ENCODE assay signal across 22 cellular contexts in genomic region chr4:187235456-187236170, GRCh38.
DNase-seq lines count a peak whose midpoint lies in the region; ATAC-seq, FAIRE-seq and TF ChIP-seq lines count a peak whose summit lies in the region.
"Had no signal": no experiment of that assay in that cellular context is flagged by ENCODE, and none has a peak within 500 bp of the region (broad histone marks: within the 10 kb centered on the region; RNA-seq: fewer than 3 reads in every experiment).

No MANE protein-coding gene starts in this region.

- no peak for TF ChIP-seq POLR2A in H1 (IDR thresholded peaks at IDR 0.05; ENCODE audit: control extremely low read depth in 1 of 2, low read depth in 2 of 2, low read length in 2 of 2)

- no peak overlapping the region for H3K4me3 Mint-ChIP-seq in effector memory CD8-positive, alpha-beta T cell
- H3K4me3 Mint-ChIP-seq: activated naive CD4-positive, alpha-beta T cell treated with anti-CD3 and anti-CD28 coated beads for 36 hours; naive thymus-derived CD4-positive, alpha-beta T cell; T-cell had no signal

- no peak overlapping the region for H3K4ac ChIP-seq in H1 (replicated peaks; ENCODE audit: insufficient read length, low read depth, low read length)

- no peak overlapping the region for H3K27ac ChIP-seq in A673 (ENCODE audit: low read depth, low read length, poor library complexity, severe bottlenecking)
- peak overlapping the region; percentile 9 for H3K27ac ChIP-seq in OCI-LY1 (ENCODE audit: low read depth, low read length, poor library complexity, severe bottlenecking)
- H3K27ac ChIP-seq in H1 (ENCODE audit: low read depth, low read length) = no peak overlapping the region
- H3K27ac ChIP-seq: GM23248, left lung, Peyer's patch, sigmoid colon had no signal

- H3K79me1 ChIP-seq in H1 (ENCODE audit: low read depth, low read length) = no peaks in the 10 kb centered on the region

- peak; percentile 68 for DNase-seq in A673 (ENCODE audit: low spot score)
- no peak for DNase-seq in H1 (ENCODE audit: low read depth in 1 of 2, low spot score in 2 of 2)
- DNase-seq in nucleus accumbens (lab: John Stamatoyannopoulos, UW) = peak in 46 of 56 donors; percentile 0 to 78 (median 26)
- no peak for DNase-seq in effector memory CD8-positive, alpha-beta T cell
- DNase-seq in NCI-H1105 treated with DMSO at 0.1 percent for 48 hours (lab: John Stamatoyannopoulos, UW) = no peak
- DNase-seq in HT-29 (ENCODE audit: low spot score) = no peak
- DNase-seq: activated CD4-positive, CD25-positive, alpha-beta regulatory T cell; activated naive CD4-positive, alpha-beta T cell treated with anti-CD3 and anti-CD28 coated beads for 36 hours; central memory CD4-positive, alpha-beta T cell; left lung; naive thymus-derived CD4-positive, alpha-beta T cell; NCI-H1092 treated with DMSO at 0.1 percent for 48 hours; NCI-H226; Peyer's patch; sigmoid colon; stimulated activated naive CD4-positive, alpha-beta T cell; T-cell had no signal

- TF ChIP-seq EP300 in H1 (IDR thresholded peaks at IDR 0.05; ENCODE audit: borderline replicate concordance in 1 of 2, low read depth in 2 of 2, low read length in 2 of 2) = no peak

- H4K91ac ChIP-seq in H1 (replicated peaks; ENCODE audit: insufficient read length, low read length) = no peak overlapping the region

- H3K9me3 Mint-ChIP-seq in effector memory CD8-positive, alpha-beta T cell = peaks cover 2 to 7% of the 10 kb centered on the region in 2 donors

- no peak overlapping the region for H4K5ac ChIP-seq in H1 (ENCODE audit: insufficient read length, low read depth, low read length)

- no peak overlapping the region for H3K14ac ChIP-seq in H1 (ENCODE audit: insufficient read length)

- POLR2A ChIA-PET in A673 (lab: Charles Lee; ENCODE audit: low non-redundant PET) = no interaction called here
- POLR2A ChIA-PET in H1 (lab: Charles Lee; ENCODE audit: partially characterized antibody) = no interaction called here

- H4K20me1 ChIP-seq in OCI-LY1 (ENCODE audit: insufficient read depth, low read length) (no peaks in the 10 kb centered on the region), H1 (replicated peaks in 1 of 2; ENCODE audit: control insufficient read depth in 1 of 2, insufficient read depth in 2 of 2, low read length in 2 of 2) (peaks cover 0 to 1% of the 10 kb centered on the region in 2 experiments)

- WGBS in H1 (ENCODE audit: extremely low coverage in 1 of 2, insufficient coverage in 1 of 2, insufficient read length in 1 of 2, insufficient replicate concordance in 2 of 2, low coverage in 1 of 2, low lambda C conversion rate in 2 of 2, missing lambda C conversion rate in 1 of 2), 2 experiments = 90% methylated on average over 16 of the region's 16 CpGs; no CpG with 5 or more reads in 1 of the 2 experiments

- FAIRE-seq in H1 (lab: Jason Lieb, UNC) = no peak
- FAIRE-seq: endothelial cell of umbilical vein, urothelium cell line had no signal

- CTCF ChIA-PET in A673 (lab: Charles Lee) (no interaction called here), H1 (lab: Charles Lee; ENCODE audit: partially characterized antibody) (interaction anchor here (0.6 to 1.4 kb wide), 2 partner anchors 27 to 36 kb away, joined by 3 read pairs; no protein-coding TSS in a partner anchor)

- H3K9me2 ChIP-seq in OCI-LY1 (ENCODE audit: low read depth, low read length) = no peaks in the 10 kb centered on the region

- intact Hi-C loops in A673 (cut with micrococcal nuclease; ENCODE audit: unreplicated experiment) = no loop called here

- H3K79me2 ChIP-seq in OCI-LY1 (ENCODE audit: insufficient read depth, low read length) (no peaks in the 10 kb centered on the region), H1 (ENCODE audit: control insufficient read depth in 1 of 2, insufficient read depth in 2 of 2, low read length in 2 of 2) (no peaks in the 10 kb centered on the region)

- H3K27ac Mint-ChIP-seq in effector memory CD8-positive, alpha-beta T cell = no peak overlapping the region
- H3K27ac Mint-ChIP-seq: activated naive CD4-positive, alpha-beta T cell treated with anti-CD3 and anti-CD28 coated beads for 36 hours; naive thymus-derived CD4-positive, alpha-beta T cell; T-cell had no signal

- H3K9ac ChIP-seq in OCI-LY1 (ENCODE audit: low read length) = no peak overlapping the region
- no peak overlapping the region for H3K9ac ChIP-seq in H1 (replicated peaks in 1 of 4; ENCODE audit: extremely low read depth in 1 of 4, low read depth in 3 of 4, low read length in 3 of 4)
- H3K9ac ChIP-seq: GM23248 had no signal

- peaks cover 4% of the 10 kb centered on the region for H3K4me1 ChIP-seq in A673 (ENCODE audit: insufficient read depth, low read length, poor library complexity, severe bottlenecking)
- H3K4me1 ChIP-seq in OCI-LY1 (ENCODE audit: insufficient read depth, low read length, severe bottlenecking) = peaks cover 14% of the 10 kb centered on the region
- H3K4me1 ChIP-seq in H1 (replicated peaks in 1 of 4; ENCODE audit: control insufficient read depth in 3 of 4, insufficient read depth in 4 of 4, low read length in 3 of 4) = no peaks in the 10 kb centered on the region
- H3K4me1 ChIP-seq: left lung, Peyer's patch, sigmoid colon had no signal

- H3F3A ChIP-seq in OCI-LY1 (ENCODE audit: insufficient read depth, low read length) = no peaks in the 10 kb centered on the region

- peaks cover 46% of the 10 kb centered on the region for H3K27me3 ChIP-seq in A673 (replicated peaks; ENCODE audit: insufficient read depth, low read depth, low read length, poor library complexity)
- H3K27me3 ChIP-seq in OCI-LY1 (ENCODE audit: insufficient read depth, low read length) = no peaks in the 10 kb centered on the region
- no peaks in the 10 kb centered on the region for H3K27me3 ChIP-seq in H1 (replicated peaks in 1 of 4; ENCODE audit: control insufficient read depth in 3 of 4, extremely low read depth in 1 of 4, insufficient read depth in 3 of 4, low read length in 3 of 4)
- H3K27me3 ChIP-seq: left lung, Peyer's patch, sigmoid colon had no signal

- H3K4me3 ChIP-seq in A673 (ENCODE audit: low read depth, low read length, poor library complexity, severe bottlenecking) (no peak overlapping the region), OCI-LY1 (ENCODE audit: low read depth, low read length, poor library complexity, severe bottlenecking) (no peak overlapping the region), H1 (ENCODE audit: extremely low read depth in 1 of 4, insufficient read depth in 2 of 4, low read depth in 3 of 4, low read length in 4 of 4) (no peak overlapping the region)
- H3K4me3 ChIP-seq: GM23248, left lung, Peyer's patch, sigmoid colon had no signal

- no peaks in the 10 kb centered on the region for H3K27me3 Mint-ChIP-seq in effector memory CD8-positive, alpha-beta T cell
- H3K27me3 Mint-ChIP-seq: naive thymus-derived CD4-positive, alpha-beta T cell; T-cell had no signal

- H2BK120ac ChIP-seq in H1 (replicated peaks; ENCODE audit: low read depth, low read length) = no peak overlapping the region

- H2BK5ac ChIP-seq in H1 (ENCODE audit: low read depth, low read length) = no peak overlapping the region

- no peaks in the 10 kb centered on the region for H3K36me3 Mint-ChIP-seq in effector memory CD8-positive, alpha-beta T cell (ENCODE audit: insufficient read depth)
- H3K36me3 Mint-ChIP-seq: naive thymus-derived CD4-positive, alpha-beta T cell; T-cell had no signal

- H4K8ac ChIP-seq in H1 (ENCODE audit: extremely low read depth, insufficient read depth, low read length) = no peak overlapping the region

- H3K4me1 Mint-ChIP-seq in effector memory CD8-positive, alpha-beta T cell (ENCODE audit: low read depth in 2 of 2) = no peaks in the 10 kb centered on the region
- H3K4me1 Mint-ChIP-seq: naive thymus-derived CD4-positive, alpha-beta T cell; T-cell had no signal

- H3K4me2 ChIP-seq in OCI-LY1 (ENCODE audit: low read length) = peak overlapping the region; percentile 3; the same call in 1 of the 2 replicates
- H3K4me2 ChIP-seq in H1 (ENCODE audit: insufficient read depth in 1 of 2, low read depth in 2 of 2, low read length in 2 of 2) = no peak overlapping the region

- no peak overlapping the region for H2BK15ac ChIP-seq in H1 (ENCODE audit: low read length)

- ATAC-seq in effector memory CD8-positive, alpha-beta T cell (replicated peaks) = no peak
- no peak for ATAC-seq in HG03108 (IDR thresholded peaks at IDR 0.05; ENCODE audit: unreplicated experiment)
- ATAC-seq: left lung; naive thymus-derived CD4-positive, alpha-beta T cell; T-cell had no signal

- no peak overlapping the region for H3K56ac ChIP-seq in H1 (replicated peaks; ENCODE audit: insufficient read length, low read depth, low read length)

- no TSS peak for BruUV-seq in A673 (replicated peaks; lab: Mats Ljungman, UMichigan)

- no peak for TF ChIP-seq CTCF in A673 (conservative IDR thresholded peaks at IDR 0.05; ENCODE audit: low read depth, low read length)
- no peak for TF ChIP-seq CTCF in OCI-LY1 (IDR thresholded peaks at IDR 0.05; ENCODE audit: low read length)
- TF ChIP-seq CTCF in H1 (IDR thresholded peaks at IDR 0.05; ENCODE audit: control extremely low read depth in 1 of 3, insufficient read depth in 1 of 3, low read depth in 1 of 3, low read length in 3 of 3) = no peak

- H2AFZ ChIP-seq in OCI-LY1 (ENCODE audit: low read length) (peak overlapping the region; percentile 52; the same call in 1 of the 2 replicates), H1 (ENCODE audit: low read length) (peak overlapping the region; percentile 50; the same call in 1 of the 2 replicates)
- H2AFZ ChIP-seq: GM23248 had no signal

- H3K18ac ChIP-seq in H1 (ENCODE audit: extremely low read depth, low read length) = no peak overlapping the region

- no peak overlapping the region for H2AK5ac ChIP-seq in H1 (ENCODE audit: low read depth, low read length)

- TF ChIP-seq RAD21 in H1 (IDR thresholded peaks at IDR 0.05 in 1 of 2, conservative IDR thresholded peaks at IDR 0.05 in 1 of 2; ENCODE audit: low read depth in 2 of 2, low read length in 2 of 2) = no peak

- H3K23ac ChIP-seq in H1 (ENCODE audit: insufficient read length) = no peak overlapping the region

- H3K9me3 ChIP-seq in A673 (ENCODE audit: low read depth, low read length, poor library complexity, severe bottlenecking) (no peaks in the 10 kb centered on the region), OCI-LY1 (ENCODE audit: low read length) (0 out of 2 replicates have a peak, but pooled peaks cover 3% of the 10 kb centered on the region), H1 (ENCODE audit: insufficient read depth in 2 of 2, low read depth in 1 of 2, low read length in 1 of 2) (no peaks in the 10 kb centered on the region)
- H3K9me3 ChIP-seq: left lung, Peyer's patch, sigmoid colon had no signal

- no peak overlapping the region for H2BK12ac ChIP-seq in H1 (ENCODE audit: low read depth, low read length)

- H2BK20ac ChIP-seq in H1 (ENCODE audit: low read length) = no peak overlapping the region

- H3K36me3 ChIP-seq in A673 (ENCODE audit: insufficient read depth, low read length, poor library complexity, severe bottlenecking) = no peaks in the 10 kb centered on the region
- H3K36me3 ChIP-seq in OCI-LY1 (ENCODE audit: insufficient read depth, low read length) = no peaks in the 10 kb centered on the region
- no peaks in the 10 kb centered on the region for H3K36me3 ChIP-seq in H1 (ENCODE audit: control insufficient read depth in 2 of 4, insufficient read depth in 4 of 4, low read length in 3 of 4)
- H3K36me3 ChIP-seq: left lung, Peyer's patch, sigmoid colon had no signal

- no peaks in the 10 kb centered on the region for H3K23me2 ChIP-seq in H1 (ENCODE audit: low read depth, low read length)

Comparison
In these comparisons a context has a peak if more than half of its experiments do, and no peak if none do; other contexts are left out.
1. DNase-seq: peak in A673 (single experiment) and nucleus accumbens (46 of 56); none in H1 (0 of 2), effector memory CD8-positive, alpha-beta T cell (0 of 3), NCI-H1105 treated with DMSO at 0.1 percent for 48 hours (single experiment) and HT-29 (single experiment).